ENCODE assay signal across 1 cellular context in the genomic region with DNA sequence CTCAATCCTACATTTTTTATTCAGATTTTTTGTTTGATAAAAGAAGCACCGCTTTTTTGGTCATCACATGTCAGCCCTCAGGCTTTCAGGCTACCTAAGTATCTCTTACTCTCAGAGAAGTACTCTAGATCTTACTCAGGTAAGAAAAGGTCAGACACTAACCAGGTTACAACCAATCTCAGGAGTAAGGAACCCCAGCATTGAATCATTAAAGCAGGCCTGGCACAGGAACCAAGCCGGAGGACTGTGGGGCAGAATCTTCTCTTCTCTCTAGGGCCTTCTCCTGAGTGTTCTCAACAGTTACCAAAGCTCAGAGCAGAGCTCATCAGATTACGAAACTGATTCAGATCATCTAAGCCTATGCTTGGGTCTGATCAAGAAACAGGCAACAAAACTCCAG.
TF ChIP-seq lines count a peak whose summit lies in the region.

No MANE protein-coding gene starts in this region.

TF ChIP-seq in GM23338, 12 proteins besides CTCF, POLR2A, EP300 and RAD21 (continued from another document):
- TF ChIP-seq ETS1 (IDR thresholded peaks at IDR 0.05) (no peak), ZNF114 (CRISPR knock-in tag; IDR thresholded peaks at IDR 0.05) (no peak), POLR2AphosphoS5 (IDR thresholded peaks at IDR 0.05; ENCODE audit: low read depth) (no peak), NANOG (IDR thresholded peaks at IDR 0.05; ENCODE audit: borderline replicate concordance) (no peak), STAT1 (IDR thresholded peaks at IDR 0.05; ENCODE audit: unreplicated experiment) (no peak), JUNB (IDR thresholded peaks at IDR 0.05; ENCODE audit: unreplicated experiment) (no peak), ZNF331 (CRISPR knock-in tag; IDR thresholded peaks at IDR 0.05; ENCODE audit: low read depth) (no peak), EZH2 (IDR thresholded peaks at IDR 0.05; ENCODE audit: low read depth, unreplicated experiment) (no peak), EZH2phosphoT487 (IDR thresholded peaks at IDR 0.05; ENCODE audit: unreplicated experiment) (no peak)
- TF ChIP-seq, protein P1, sequence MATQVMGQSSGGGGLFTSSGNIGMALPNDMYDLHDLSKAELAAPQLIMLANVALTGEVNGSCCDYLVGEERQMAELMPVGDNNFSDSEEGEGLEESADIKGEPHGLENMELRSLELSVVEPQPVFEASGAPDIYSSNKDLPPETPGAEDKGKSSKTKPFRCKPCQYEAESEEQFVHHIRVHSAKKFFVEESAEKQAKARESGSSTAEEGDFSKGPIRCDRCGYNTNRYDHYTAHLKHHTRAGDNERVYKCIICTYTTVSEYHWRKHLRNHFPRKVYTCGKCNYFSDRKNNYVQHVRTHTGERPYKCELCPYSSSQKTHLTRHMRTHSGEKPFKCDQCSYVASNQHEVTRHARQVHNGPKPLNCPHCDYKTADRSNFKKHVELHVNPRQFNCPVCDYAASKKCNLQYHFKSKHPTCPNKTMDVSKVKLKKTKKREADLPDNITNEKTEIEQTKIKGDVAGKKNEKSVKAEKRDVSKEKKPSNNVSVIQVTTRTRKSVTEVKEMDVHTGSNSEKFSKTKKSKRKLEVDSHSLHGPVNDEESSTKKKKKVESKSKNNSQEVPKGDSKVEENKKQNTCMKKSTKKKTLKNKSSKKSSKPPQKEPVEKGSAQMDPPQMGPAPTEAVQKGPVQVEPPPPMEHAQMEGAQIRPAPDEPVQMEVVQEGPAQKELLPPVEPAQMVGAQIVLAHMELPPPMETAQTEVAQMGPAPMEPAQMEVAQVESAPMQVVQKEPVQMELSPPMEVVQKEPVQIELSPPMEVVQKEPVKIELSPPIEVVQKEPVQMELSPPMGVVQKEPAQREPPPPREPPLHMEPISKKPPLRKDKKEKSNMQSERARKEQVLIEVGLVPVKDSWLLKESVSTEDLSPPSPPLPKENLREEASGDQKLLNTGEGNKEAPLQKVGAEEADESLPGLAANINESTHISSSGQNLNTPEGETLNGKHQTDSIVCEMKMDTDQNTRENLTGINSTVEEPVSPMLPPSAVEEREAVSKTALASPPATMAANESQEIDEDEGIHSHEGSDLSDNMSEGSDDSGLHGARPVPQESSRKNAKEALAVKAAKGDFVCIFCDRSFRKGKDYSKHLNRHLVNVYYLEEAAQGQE (IDR thresholded peaks at IDR 0.05; ENCODE audit: unreplicated experiment): no peak
- TF ChIP-seq, protein P2, sequence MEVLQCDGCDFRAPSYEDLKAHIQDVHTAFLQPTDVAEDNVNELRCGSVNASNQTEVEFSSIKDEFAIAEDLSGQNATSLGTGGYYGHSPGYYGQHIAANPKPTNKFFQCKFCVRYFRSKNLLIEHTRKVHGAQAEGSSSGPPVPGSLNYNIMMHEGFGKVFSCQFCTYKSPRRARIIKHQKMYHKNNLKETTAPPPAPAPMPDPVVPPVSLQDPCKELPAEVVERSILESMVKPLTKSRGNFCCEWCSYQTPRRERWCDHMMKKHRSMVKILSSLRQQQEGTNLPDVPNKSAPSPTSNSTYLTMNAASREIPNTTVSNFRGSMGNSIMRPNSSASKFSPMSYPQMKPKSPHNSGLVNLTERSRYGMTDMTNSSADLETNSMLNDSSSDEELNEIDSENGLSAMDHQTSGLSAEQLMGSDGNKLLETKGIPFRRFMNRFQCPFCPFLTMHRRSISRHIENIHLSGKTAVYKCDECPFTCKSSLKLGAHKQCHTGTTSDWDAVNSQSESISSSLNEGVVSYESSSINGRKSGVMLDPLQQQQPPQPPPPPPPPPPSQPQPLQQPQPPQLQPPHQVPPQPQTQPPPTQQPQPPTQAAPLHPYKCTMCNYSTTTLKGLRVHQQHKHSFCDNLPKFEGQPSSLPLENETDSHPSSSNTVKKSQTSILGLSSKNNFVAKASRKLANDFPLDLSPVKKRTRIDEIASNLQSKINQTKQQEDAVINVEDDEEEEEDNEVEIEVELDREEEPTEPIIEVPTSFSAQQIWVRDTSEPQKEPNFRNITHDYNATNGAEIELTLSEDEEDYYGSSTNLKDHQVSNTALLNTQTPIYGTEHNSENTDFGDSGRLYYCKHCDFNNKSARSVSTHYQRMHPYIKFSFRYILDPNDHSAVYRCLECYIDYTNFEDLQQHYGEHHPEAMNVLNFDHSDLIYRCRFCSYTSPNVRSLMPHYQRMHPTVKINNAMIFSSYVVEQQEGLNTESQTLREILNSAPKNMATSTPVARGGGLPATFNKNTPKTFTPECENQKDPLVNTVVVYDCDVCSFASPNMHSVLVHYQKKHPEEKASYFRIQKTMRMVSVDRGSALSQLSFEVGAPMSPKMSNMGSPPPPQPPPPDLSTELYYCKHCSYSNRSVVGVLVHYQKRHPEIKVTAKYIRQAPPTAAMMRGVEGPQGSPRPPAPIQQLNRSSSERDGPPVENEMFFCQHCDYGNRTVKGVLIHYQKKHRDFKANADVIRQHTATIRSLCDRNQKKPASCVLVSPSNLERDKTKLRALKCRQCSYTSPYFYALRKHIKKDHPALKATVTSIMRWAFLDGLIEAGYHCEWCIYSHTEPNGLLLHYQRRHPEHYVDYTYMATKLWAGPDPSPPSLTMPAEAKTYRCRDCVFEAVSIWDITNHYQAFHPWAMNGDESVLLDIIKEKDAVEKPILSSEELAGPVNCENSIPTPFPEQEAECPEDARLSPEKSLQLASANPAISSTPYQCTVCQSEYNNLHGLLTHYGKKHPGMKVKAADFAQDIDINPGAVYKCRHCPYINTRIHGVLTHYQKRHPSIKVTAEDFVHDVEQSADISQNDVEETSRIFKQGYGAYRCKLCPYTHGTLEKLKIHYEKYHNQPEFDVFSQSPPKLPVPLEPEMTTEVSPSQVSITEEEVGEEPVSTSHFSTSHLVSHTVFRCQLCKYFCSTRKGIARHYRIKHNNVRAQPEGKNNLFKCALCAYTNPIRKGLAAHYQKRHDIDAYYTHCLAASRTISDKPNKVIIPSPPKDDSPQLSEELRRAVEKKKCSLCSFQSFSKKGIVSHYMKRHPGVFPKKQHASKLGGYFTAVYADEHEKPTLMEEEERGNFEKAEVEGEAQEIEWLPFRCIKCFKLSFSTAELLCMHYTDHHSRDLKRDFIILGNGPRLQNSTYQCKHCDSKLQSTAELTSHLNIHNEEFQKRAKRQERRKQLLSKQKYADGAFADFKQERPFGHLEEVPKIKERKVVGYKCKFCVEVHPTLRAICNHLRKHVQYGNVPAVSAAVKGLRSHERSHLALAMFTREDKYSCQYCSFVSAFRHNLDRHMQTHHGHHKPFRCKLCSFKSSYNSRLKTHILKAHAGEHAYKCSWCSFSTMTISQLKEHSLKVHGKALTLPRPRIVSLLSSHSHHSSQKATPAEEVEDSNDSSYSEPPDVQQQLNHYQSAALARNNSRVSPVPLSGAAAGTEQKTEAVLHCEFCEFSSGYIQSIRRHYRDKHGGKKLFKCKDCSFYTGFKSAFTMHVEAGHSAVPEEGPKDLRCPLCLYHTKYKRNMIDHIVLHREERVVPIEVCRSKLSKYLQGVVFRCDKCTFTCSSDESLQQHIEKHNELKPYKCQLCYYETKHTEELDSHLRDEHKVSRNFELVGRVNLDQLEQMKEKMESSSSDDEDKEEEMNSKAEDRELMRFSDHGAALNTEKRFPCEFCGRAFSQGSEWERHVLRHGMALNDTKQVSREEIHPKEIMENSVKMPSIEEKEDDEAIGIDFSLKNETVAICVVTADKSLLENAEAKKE (CRISPR knock-in tag; IDR thresholded peaks at IDR 0.05): no peak
